In the genomic region with DNA sequence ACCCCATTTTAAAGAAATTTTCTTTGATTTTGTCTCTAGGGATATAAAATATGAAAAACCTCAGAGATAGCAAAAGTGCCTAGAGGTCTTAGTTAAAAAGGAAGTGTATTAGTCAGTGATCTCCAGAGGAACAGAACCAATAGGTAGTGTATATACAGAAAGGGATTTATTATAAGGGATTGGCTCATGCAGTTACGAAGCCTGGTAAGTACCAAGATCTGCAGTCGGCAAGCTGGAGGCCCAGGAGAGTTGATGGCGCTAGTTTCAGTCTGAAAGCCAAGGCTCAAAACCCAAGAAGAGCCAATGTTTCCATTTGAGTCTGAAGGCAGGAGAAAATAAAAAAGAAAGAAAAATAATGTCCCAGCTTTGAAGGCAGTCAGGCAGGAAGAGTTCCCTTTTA, we compare ENCODE assay signal across 23 cellular contexts.
"Had no signal": no experiment of that assay in that cellular context is flagged by ENCODE, and none has a peak within 500 bp of the region (broad histone marks: within the 10 kb centered on the region; RNA-seq: fewer than 3 reads in every experiment).

No MANE protein-coding gene starts in this region.

- H3K27ac Mint-ChIP-seq: effector memory CD8-positive, alpha-beta T cell; immature natural killer cell; naive thymus-derived CD8-positive, alpha-beta T cell; stimulated activated effector memory CD8-positive, alpha-beta T cell treated with anti-CD3 and anti-CD28 coated beads, Interleukin-12 subunit alpha, Interleukin-12 subunit beta, amount 100 ng/mL, for 72 hours had no signal

- H3K36me3 Mint-ChIP-seq: stimulated activated effector memory CD8-positive, alpha-beta T cell treated with anti-CD3 and anti-CD28 coated beads, Interleukin-12 subunit alpha, Interleukin-12 subunit beta, amount 100 ng/mL, for 72 hours had no signal

- H3K4me3 Mint-ChIP-seq: effector memory CD8-positive, alpha-beta T cell; immature natural killer cell; naive thymus-derived CD8-positive, alpha-beta T cell; stimulated activated effector memory CD8-positive, alpha-beta T cell treated with anti-CD3 and anti-CD28 coated beads, Interleukin-12 subunit alpha, Interleukin-12 subunit beta, amount 100 ng/mL, for 72 hours had no signal

- H3K9me3 ChIP-seq: prostate gland, right atrium auricular region, sigmoid colon, thyroid gland, vagina had no signal

- ATAC-seq: effector memory CD8-positive, alpha-beta T cell; gastroesophageal sphincter; naive thymus-derived CD8-positive, alpha-beta T cell; stimulated activated effector memory CD8-positive, alpha-beta T cell treated with anti-CD3 and anti-CD28 coated beads, Interleukin-12 subunit alpha, Interleukin-12 subunit beta, amount 100 ng/mL, for 72 hours had no signal

- H3K27me3 ChIP-seq: foreskin keratinocyte, gastroesophageal sphincter, right atrium auricular region, sigmoid colon, stomach, thyroid gland, vagina had no signal

- DNase-seq: dermis blood vessel endothelial cell; effector memory CD8-positive, alpha-beta T cell; foreskin keratinocyte; heart right ventricle; hippocampal formation; immature natural killer cell; islet precursor cell; kidney glomerular epithelial cell; mesendoderm; naive thymus-derived CD8-positive, alpha-beta T cell; sigmoid colon; stimulated activated CD4-positive, alpha-beta T cell treated with anti-CD3 and anti-CD28 coated beads, Interleukin-2, amount 100 ng/mL, for 24 hours; stimulated activated CD4-positive, alpha-beta T cell treated with anti-CD3 and anti-CD28 coated beads, Interleukin-4, amount 100 ng/mL, for 24 hours; stimulated activated naive CD4-positive, alpha-beta T cell treated with Interleukin-2 at 50 U/mL for 16 hours; stomach; thyroid gland; trophoblast cell had no signal

- H3K27ac ChIP-seq: foreskin keratinocyte, prostate gland, sigmoid colon, stomach, thyroid gland, vagina had no signal

- H3K4me1 ChIP-seq: foreskin keratinocyte, prostate gland, right atrium auricular region, sigmoid colon, thyroid gland, vagina had no signal

- H3K4me3 ChIP-seq: coronary artery, gastroesophageal sphincter, heart right ventricle, prostate gland, right atrium auricular region, sigmoid colon, stomach, thyroid gland, vagina had no signal

- H3K36me3 ChIP-seq: gastroesophageal sphincter, heart right ventricle, prostate gland, right atrium auricular region, sigmoid colon, stomach, thyroid gland, vagina had no signal

- H3K4me1 Mint-ChIP-seq: immature natural killer cell; stimulated activated effector memory CD8-positive, alpha-beta T cell treated with anti-CD3 and anti-CD28 coated beads, Interleukin-12 subunit alpha, Interleukin-12 subunit beta, amount 100 ng/mL, for 72 hours had no signal
